ENCODE assay signal across 11 cellular contexts in the genomic region with DNA sequence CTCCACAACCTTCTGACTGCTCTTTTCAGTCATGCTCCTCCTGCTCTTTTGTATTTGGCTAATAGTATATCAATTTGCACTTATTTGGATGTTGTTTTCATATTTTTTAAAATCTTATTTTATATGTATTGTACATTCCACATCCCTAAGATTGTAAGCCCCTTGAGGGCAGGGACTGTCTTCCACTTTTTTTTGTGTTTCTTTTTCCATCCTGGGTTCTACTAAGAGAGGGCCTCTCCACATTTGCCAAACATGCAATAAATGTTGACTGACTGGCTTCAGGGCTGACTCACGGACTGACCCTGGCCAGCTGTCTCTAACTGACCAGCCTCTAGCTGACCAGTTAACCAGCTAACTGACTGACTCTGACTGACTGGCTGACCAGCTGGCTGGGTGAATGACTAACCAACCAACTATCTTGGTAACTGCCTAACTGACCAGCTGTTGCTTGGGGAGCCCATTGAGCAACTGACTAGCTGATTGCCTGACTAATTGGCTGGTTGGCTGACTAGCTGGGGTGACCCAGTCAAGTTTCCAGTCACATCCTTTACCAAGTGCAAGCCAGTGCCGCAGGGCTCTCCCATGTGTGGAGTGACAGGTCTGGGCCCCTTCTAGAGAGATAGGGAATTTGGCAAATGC. TPM values are rescaled to one million over a fixed set of nuclear protein-coding genes. Genes with fewer than 3 reads are reported as not detected.
DNase-seq lines count a peak whose midpoint lies in the region; ATAC-seq and TF ChIP-seq lines count a peak whose summit lies in the region.
"Had no signal": no experiment of that assay in that cellular context is flagged by ENCODE, and none has a peak within 500 bp of the region (broad histone marks: within the 10 kb centered on the region; RNA-seq: fewer than 3 reads in every experiment).

No MANE protein-coding gene starts in this region.

- peaks cover 65% of the 10 kb centered on the region for H3K36me3 Mint-ChIP-seq in activated T-helper 1 cell treated with anti-CD3 and anti-CD28 coated beads, Interleukin-12 subunit alpha, Interleukin-12 subunit beta, Interleukin-2, Interleukin-4 antibody, amounts not matched to agents 30 ng/mL and 10 ng/mL and 1 ng/mL, durations not matched to agents 14 hours and 24 hours and 36 hours (ENCODE audit: low read depth)
- peaks cover 15% of the 10 kb centered on the region for H3K36me3 Mint-ChIP-seq in T-helper 17 cell (ENCODE audit: low read depth)

- H3K27ac Mint-ChIP-seq in activated T-helper 1 cell treated with anti-CD3 and anti-CD28 coated beads, Interleukin-12 subunit alpha, Interleukin-12 subunit beta, Interleukin-2, Interleukin-4 antibody, amounts not matched to agents 30 ng/mL and 10 ng/mL and 1 ng/mL, durations not matched to agents 14 hours and 24 hours and 36 hours, result peak overlapping the region; percentile 16
- H3K27ac Mint-ChIP-seq in T-helper 17 cell, result no peak overlapping the region

- no peak for TF ChIP-seq CTCF in fibroblast of the aortic adventitia (IDR thresholded peaks at IDR 0.05; ENCODE audit: insufficient read depth, low read length)

- peak; percentile 88 for DNase-seq in ELR (ENCODE audit: low read depth)
- no peak for DNase-seq in activated T-helper 1 cell treated with anti-CD3 and anti-CD28 coated beads, Interleukin-12 subunit alpha, Interleukin-12 subunit beta, Interleukin-2, Interleukin-4 antibody, amounts not matched to agents 30 ng/mL and 10 ng/mL and 1 ng/mL, durations not matched to agents 14 hours and 24 hours and 36 hours (ENCODE audit: low spot score)
- DNase-seq in fibroblast of the aortic adventitia (ENCODE audit: low read depth), result peak; percentile 77
- no peak for DNase-seq in stimulated activated CD4-positive, alpha-beta T cell treated with anti-CD3 and anti-CD28 coated beads, Interleukin-1b, Interleukin-23, amount 100 ng/mL, for 48 hours
- no peak for DNase-seq in T-helper 17 cell
- no peak for DNase-seq in NCI-H524 (lab: John Stamatoyannopoulos, UW)
- DNase-seq: NCI-H510A had no signal

- ATAC-seq in HG02763 (IDR thresholded peaks at IDR 0.05; ENCODE audit: unreplicated experiment) (no peak), T-helper 17 cell (no peak)

- intact Hi-C loops in activated T-helper 1 cell treated with anti-CD3 and anti-CD28 coated beads, Interleukin-12 subunit alpha, Interleukin-12 subunit beta, Interleukin-2, Interleukin-4 antibody, amounts not matched to agents 30 ng/mL and 10 ng/mL and 1 ng/mL, durations not matched to agents 14 hours and 24 hours and 36 hours (cut with micrococcal nuclease), result no loop called here

- H3K4me1 Mint-ChIP-seq in activated T-helper 1 cell treated with anti-CD3 and anti-CD28 coated beads, Interleukin-12 subunit alpha, Interleukin-12 subunit beta, Interleukin-2, Interleukin-4 antibody, amounts not matched to agents 30 ng/mL and 10 ng/mL and 1 ng/mL, durations not matched to agents 14 hours and 24 hours and 36 hours (ENCODE audit: low read depth), result peaks cover 5% of the 10 kb centered on the region
- peaks cover 9% of the 10 kb centered on the region for H3K4me1 Mint-ChIP-seq in T-helper 17 cell

- no peaks in the 10 kb centered on the region for H3K9me3 Mint-ChIP-seq in activated T-helper 1 cell treated with anti-CD3 and anti-CD28 coated beads, Interleukin-12 subunit alpha, Interleukin-12 subunit beta, Interleukin-2, Interleukin-4 antibody, amounts not matched to agents 30 ng/mL and 10 ng/mL and 1 ng/mL, durations not matched to agents 14 hours and 24 hours and 36 hours
- H3K9me3 Mint-ChIP-seq: brain, neural progenitor cell had no signal

- H3K4me3 ChIP-seq in fibroblast of the aortic adventitia (ENCODE audit: low read depth, low read length) (no peak overlapping the region), skin epidermis (no peak overlapping the region)
- H3K4me3 ChIP-seq: neural progenitor cell had no signal

- H3K27me3 Mint-ChIP-seq in activated T-helper 1 cell treated with anti-CD3 and anti-CD28 coated beads, Interleukin-12 subunit alpha, Interleukin-12 subunit beta, Interleukin-2, Interleukin-4 antibody, amounts not matched to agents 30 ng/mL and 10 ng/mL and 1 ng/mL, durations not matched to agents 14 hours and 24 hours and 36 hours (ENCODE audit: insufficient read depth), result no peaks in the 10 kb centered on the region
- H3K27me3 Mint-ChIP-seq in T-helper 17 cell, result no peaks in the 10 kb centered on the region
- H3K27me3 Mint-ChIP-seq: brain had no signal

- no peak overlapping the region for H3K4me3 Mint-ChIP-seq in activated T-helper 1 cell treated with anti-CD3 and anti-CD28 coated beads, Interleukin-12 subunit alpha, Interleukin-12 subunit beta, Interleukin-2, Interleukin-4 antibody, amounts not matched to agents 30 ng/mL and 10 ng/mL and 1 ng/mL, durations not matched to agents 14 hours and 24 hours and 36 hours
- no peak overlapping the region for H3K4me3 Mint-ChIP-seq in T-helper 17 cell
- H3K4me3 Mint-ChIP-seq: brain had no signal

- H3K9me3 ChIP-seq in T-helper 17 cell (ENCODE audit: control insufficient read depth, low read length, poor library complexity, severe bottlenecking), result no peaks in the 10 kb centered on the region

- peak overlapping the region in 17 of 21 experiments; percentile 18 to 80 (median 63) for H3K27ac ChIP-seq in skin epidermis
- H3K27ac ChIP-seq: neural progenitor cell had no signal

RNA-seq across cellular contexts. Expression of a gene that starts 16.1 kb away (rescaled TPM):
- total RNA-seq in activated T-helper 1 cell treated with anti-CD3 and anti-CD28 coated beads, Interleukin-12 subunit alpha, Interleukin-12 subunit beta, Interleukin-2, Interleukin-4 antibody, amounts not matched to agents 30 ng/mL and 10 ng/mL and 1 ng/mL, durations not matched to agents 14 hours and 24 hours and 36 hours, result 269 and 275 TPM in 2 replicates
- 36.5 and 61.9 TPM in 2 replicates for total RNA-seq in fibroblast of the aortic adventitia (ENCODE audit: low replicate concordance)
- 10 to 100 TPM; 15.4 to 20.3 TPM for total RNA-seq in T-helper 17 cell

RNA-seq across cellular contexts. Expression of a gene that starts 57.8 kb away (rescaled TPM):
- 63.8 and 64.1 TPM in 2 replicates for total RNA-seq in activated T-helper 1 cell treated with anti-CD3 and anti-CD28 coated beads, Interleukin-12 subunit alpha, Interleukin-12 subunit beta, Interleukin-2, Interleukin-4 antibody, amounts not matched to agents 30 ng/mL and 10 ng/mL and 1 ng/mL, durations not matched to agents 14 hours and 24 hours and 36 hours
- total RNA-seq in fibroblast of the aortic adventitia (ENCODE audit: low replicate concordance), result 48.5 and 59.3 TPM in 2 replicates
- 10 to 100 TPM; 16.5 to 21.3 TPM for total RNA-seq in T-helper 17 cell

Comparison
In these comparisons a context has a peak if more than half of its experiments do, and no peak if none do; other contexts are left out.
1. DNase-seq: peak in ELR (single experiment) and fibroblast of the aortic adventitia (single experiment); none in activated T-helper 1 cell treated with anti-CD3 and anti-CD28 coated beads, Interleukin-12 subunit alpha, Interleukin-12 subunit beta, Interleukin-2, Interleukin-4 antibody, amounts not matched to agents 30 ng/mL and 10 ng/mL and 1 ng/mL, durations not matched to agents 14 hours and 24 hours and 36 hours (single experiment), stimulated activated CD4-positive, alpha-beta T cell treated with anti-CD3 and anti-CD28 coated beads, Interleukin-1b, Interleukin-23, amount 100 ng/mL, for 48 hours (single experiment), T-helper 17 cell (0 of 3) and NCI-H524 (0 of 2).